Comparison of ENCODE assay signal across 24 cellular contexts in genomic region chr20:10745790-10746189, GRCh38.
"Had no signal": no experiment of that assay in that cellular context is flagged by ENCODE, and none has a peak within 500 bp of the region (broad histone marks: within the 10 kb centered on the region; RNA-seq: fewer than 3 reads in every experiment).

No MANE protein-coding gene starts in this region.

- ATAC-seq: activated CD8-positive, alpha-beta T cell treated with anti-CD3 and anti-CD28 coated beads for 36 hours; activated naive CD8-positive, alpha-beta T cell treated with anti-CD3 and anti-CD28 coated beads, Interleukin-2, amount 50 U/mL, for 24 hours; activated T-cell treated with anti-CD3 and anti-CD28 coated beads, Interleukin-2, amount 50 U/mL, for 4 hours; activated T-helper 17 cell treated with anti-CD3 and anti-CD28 coated beads, Interleukin-2, amount 50 U/mL, for 72 hours; body of pancreas; foreskin keratinocyte; gastrocnemius medialis; WTC11 had no signal

- H3K27me3 ChIP-seq: adrenal gland, body of pancreas, foreskin keratinocyte, gastrocnemius medialis had no signal

- H3K9me3 Mint-ChIP-seq: activated CD8-positive, alpha-beta T cell treated with anti-CD3 and anti-CD28 coated beads for 36 hours; activated naive CD4-positive, alpha-beta T cell treated with anti-CD3 and anti-CD28 coated beads for 36 hours; activated naive CD4-positive, alpha-beta T cell treated with anti-CD3 and anti-CD28 coated beads, Interleukin-2, amount 50 U/mL, for 24 hours; activated naive CD8-positive, alpha-beta T cell treated with anti-CD3 and anti-CD28 coated beads for 36 hours; activated naive CD8-positive, alpha-beta T cell treated with anti-CD3 and anti-CD28 coated beads, Interleukin-2, amount 50 U/mL, for 24 hours; activated T-cell treated with anti-CD3 and anti-CD28 coated beads, Interleukin-2, amount 50 U/mL, for 4 hours; activated T-helper 17 cell treated with anti-CD3 and anti-CD28 coated beads, Interleukin-2, amount 50 U/mL, for 72 hours had no signal

- H3K36me3 ChIP-seq: adrenal gland, gastrocnemius medialis had no signal

- H3K9me3 ChIP-seq: adrenal gland, body of pancreas, gastrocnemius medialis had no signal

- H3K4me3 Mint-ChIP-seq: activated CD8-positive, alpha-beta T cell treated with anti-CD3 and anti-CD28 coated beads for 36 hours; activated naive CD4-positive, alpha-beta T cell treated with anti-CD3 and anti-CD28 coated beads for 36 hours; activated naive CD4-positive, alpha-beta T cell treated with anti-CD3 and anti-CD28 coated beads, Interleukin-2, amount 50 U/mL, for 24 hours; activated naive CD8-positive, alpha-beta T cell treated with anti-CD3 and anti-CD28 coated beads for 36 hours; activated naive CD8-positive, alpha-beta T cell treated with anti-CD3 and anti-CD28 coated beads, Interleukin-2, amount 50 U/mL, for 24 hours; activated T-cell treated with anti-CD3 and anti-CD28 coated beads, Interleukin-2, amount 50 U/mL, for 4 hours; activated T-helper 17 cell treated with anti-CD3 and anti-CD28 coated beads, Interleukin-2, amount 50 U/mL, for 72 hours; WTC11 had no signal

- H3K36me3 Mint-ChIP-seq: activated naive CD4-positive, alpha-beta T cell treated with anti-CD3 and anti-CD28 coated beads, Interleukin-2, amount 50 U/mL, for 24 hours; activated naive CD8-positive, alpha-beta T cell treated with anti-CD3 and anti-CD28 coated beads for 36 hours; WTC11 had no signal

- H3K4me3 ChIP-seq: adrenal gland, body of pancreas, gastrocnemius medialis had no signal

- H3K27ac ChIP-seq: body of pancreas, foreskin keratinocyte had no signal

- H3K4me1 Mint-ChIP-seq: activated naive CD4-positive, alpha-beta T cell treated with anti-CD3 and anti-CD28 coated beads, Interleukin-2, amount 50 U/mL, for 24 hours; activated naive CD8-positive, alpha-beta T cell treated with anti-CD3 and anti-CD28 coated beads for 36 hours; activated naive CD8-positive, alpha-beta T cell treated with anti-CD3 and anti-CD28 coated beads, Interleukin-2, amount 50 U/mL, for 24 hours; activated T-helper 17 cell treated with anti-CD3 and anti-CD28 coated beads, Interleukin-2, amount 50 U/mL, for 72 hours; WTC11 had no signal

- DNase-seq: activated CD4-positive, alpha-beta T cell treated with anti-CD3 and anti-CD28 coated beads for 1 hour; activated CD4-positive, alpha-beta T cell treated with anti-CD3 and anti-CD28 coated beads for 4 hours; activated CD4-positive, alpha-beta T cell treated with anti-CD3 and anti-CD28 coated beads, Interleukin-2, amount 50 U/mL, for 1 hour; activated CD4-positive, alpha-beta T cell treated with anti-CD3 and anti-CD28 coated beads, Interleukin-2, amount 50 U/mL, for 48 hours; activated CD8-positive, alpha-beta memory T cell treated with anti-CD3 and anti-CD28 coated beads for 24 hours; activated CD8-positive, alpha-beta T cell treated with anti-CD3 and anti-CD28 coated beads for 36 hours; activated effector memory CD4-positive, alpha-beta T cell treated with anti-CD3 and anti-CD28 coated beads, Interleukin-2, amount 50 U/mL, for 16 hours; activated naive CD4-positive, alpha-beta T cell treated with anti-CD3 and anti-CD28 coated beads for 36 hours; activated naive CD8-positive, alpha-beta T cell treated with anti-CD3 and anti-CD28 coated beads for 36 hours; activated naive CD8-positive, alpha-beta T cell treated with anti-CD3 and anti-CD28 coated beads, Interleukin-2, amount 50 U/mL, for 24 hours; activated T-cell treated with anti-CD3 and anti-CD28 coated beads, Interleukin-2, amount 50 U/mL, for 4 hours; adrenal gland; amygdala; aorta; body of pancreas; caudate nucleus; effector CD8-positive, alpha-beta T cell; foreskin keratinocyte; gastrocnemius medialis; glutamatergic neuron; T-helper 2 cell had no signal

- H3K27ac Mint-ChIP-seq: activated CD8-positive, alpha-beta T cell treated with anti-CD3 and anti-CD28 coated beads for 36 hours; activated naive CD4-positive, alpha-beta T cell treated with anti-CD3 and anti-CD28 coated beads for 36 hours; activated naive CD4-positive, alpha-beta T cell treated with anti-CD3 and anti-CD28 coated beads, Interleukin-2, amount 50 U/mL, for 24 hours; activated naive CD8-positive, alpha-beta T cell treated with anti-CD3 and anti-CD28 coated beads for 36 hours; activated naive CD8-positive, alpha-beta T cell treated with anti-CD3 and anti-CD28 coated beads, Interleukin-2, amount 50 U/mL, for 24 hours; activated T-helper 17 cell treated with anti-CD3 and anti-CD28 coated beads, Interleukin-2, amount 50 U/mL, for 72 hours; WTC11 had no signal

- H3K4me1 ChIP-seq: gastrocnemius medialis had no signal
